Comparison of ENCODE assay signal across 1 cellular context in the genomic region with DNA sequence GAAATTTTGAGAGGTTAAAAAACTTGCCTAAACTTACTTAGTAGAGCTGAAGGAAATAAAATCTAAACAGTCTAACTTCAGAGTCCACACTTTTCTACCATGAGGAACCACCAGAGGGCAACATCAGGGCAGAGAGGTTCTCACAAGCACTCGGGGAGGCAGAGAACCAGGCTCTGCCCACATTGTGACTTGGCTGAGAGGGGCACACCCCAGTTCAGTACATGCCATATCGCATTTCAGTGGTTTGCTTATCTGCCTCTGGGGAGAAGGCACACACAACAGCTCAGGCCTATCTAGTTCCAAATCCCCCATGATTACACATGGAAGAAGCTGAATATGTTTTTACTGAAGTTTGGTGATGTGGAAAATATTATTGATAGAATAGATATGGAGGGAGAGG.
TF ChIP-seq lines count a peak whose summit lies in the region.

No MANE protein-coding gene starts in this region.

TF ChIP-seq in K562, 482 proteins besides CTCF, POLR2A, EP300 and RAD21 (continued from another document):
- TF ChIP-seq, protein P1, sequence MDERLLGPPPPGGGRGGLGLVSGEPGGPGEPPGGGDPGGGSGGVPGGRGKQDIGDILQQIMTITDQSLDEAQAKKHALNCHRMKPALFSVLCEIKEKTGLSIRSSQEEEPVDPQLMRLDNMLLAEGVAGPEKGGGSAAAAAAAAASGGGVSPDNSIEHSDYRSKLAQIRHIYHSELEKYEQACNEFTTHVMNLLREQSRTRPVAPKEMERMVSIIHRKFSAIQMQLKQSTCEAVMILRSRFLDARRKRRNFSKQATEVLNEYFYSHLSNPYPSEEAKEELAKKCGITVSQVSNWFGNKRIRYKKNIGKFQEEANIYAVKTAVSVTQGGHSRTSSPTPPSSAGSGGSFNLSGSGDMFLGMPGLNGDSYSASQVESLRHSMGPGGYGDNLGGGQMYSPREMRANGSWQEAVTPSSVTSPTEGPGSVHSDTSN (CRISPR knock-in tag; IDR thresholded peaks at IDR 0.05; ENCODE audit: low read depth), result no peak
- TF ChIP-seq, protein P1 (tag; conservative IDR thresholded peaks at IDR 0.05; ENCODE audit: low read depth), result no peak
- TF ChIP-seq, protein P2, sequence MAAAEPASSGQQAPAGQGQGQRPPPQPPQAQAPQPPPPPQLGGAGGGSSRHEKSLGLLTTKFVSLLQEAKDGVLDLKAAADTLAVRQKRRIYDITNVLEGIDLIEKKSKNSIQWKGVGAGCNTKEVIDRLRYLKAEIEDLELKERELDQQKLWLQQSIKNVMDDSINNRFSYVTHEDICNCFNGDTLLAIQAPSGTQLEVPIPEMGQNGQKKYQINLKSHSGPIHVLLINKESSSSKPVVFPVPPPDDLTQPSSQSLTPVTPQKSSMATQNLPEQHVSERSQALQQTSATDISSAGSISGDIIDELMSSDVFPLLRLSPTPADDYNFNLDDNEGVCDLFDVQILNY (CRISPR knock-in tag; IDR thresholded peaks at IDR 0.05), result no peak
- TF ChIP-seq RBM34 (IDR thresholded peaks at IDR 0.05; ENCODE audit: borderline replicate concordance, insufficient read depth, low read length), result no peak
